1 cellular context compared by ENCODE assay signal in the genomic region with DNA sequence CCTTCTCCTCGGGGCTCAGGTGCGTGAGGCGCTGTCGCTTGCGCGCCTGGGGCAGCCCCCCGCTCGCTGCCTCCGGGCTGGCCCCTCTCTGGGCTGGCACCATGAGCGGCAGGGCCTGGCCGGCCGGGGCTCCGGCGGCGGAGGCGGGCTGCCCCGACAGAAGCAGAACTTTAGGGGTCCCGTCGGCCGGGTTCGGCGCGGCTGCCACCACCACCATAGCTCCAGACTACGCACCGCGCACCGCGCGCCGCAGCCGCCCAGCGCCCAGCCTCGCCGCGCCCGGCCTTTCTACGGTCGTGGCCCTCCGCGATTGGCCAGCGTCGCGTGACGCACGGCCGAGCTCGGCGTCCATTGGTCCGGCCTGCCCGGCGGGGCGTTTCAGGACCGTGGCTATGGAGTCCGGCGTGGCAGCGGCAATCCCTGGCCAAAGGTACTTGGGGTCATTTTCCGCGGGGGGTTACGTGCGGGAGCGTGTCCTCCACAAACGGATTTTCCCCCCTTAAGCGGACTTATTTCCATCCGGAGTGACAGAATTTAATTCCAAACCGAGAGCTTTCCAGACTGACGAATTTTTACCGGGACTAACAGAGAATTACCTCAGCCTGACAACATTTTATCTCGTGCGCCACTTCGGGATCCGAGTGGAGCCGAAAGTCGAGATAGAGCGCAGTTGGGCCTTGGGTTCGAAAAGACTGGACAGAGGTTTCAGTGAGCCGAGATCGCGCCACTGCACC.
TF ChIP-seq lines count a peak whose summit lies in the region.

Gene XBP1, minus strand, starts transcription at position 262 of the 734 bp plus-strand sequence.

TF ChIP-seq in K562, 482 proteins besides CTCF, POLR2A, EP300 and RAD21 (continued from another document and continues in another):
- TF ChIP-seq L3MBTL2 (IDR thresholded peaks at IDR 0.05) (peak; percentile 62), TOE1 (IDR thresholded peaks at IDR 0.05; ENCODE audit: borderline replicate concordance) (no peak), TOE1 (CRISPR knock-in tag; IDR thresholded peaks at IDR 0.05; ENCODE audit: borderline replicate concordance, low read depth) (no peak), SIN3A (IDR thresholded peaks at IDR 0.05; ENCODE audit: borderline replicate concordance in 2 of 2, control insufficient read depth in 1 of 2, low read depth in 2 of 2, low read length in 2 of 2) (no peak), SPI1 (IDR thresholded peaks at IDR 0.05; ENCODE audit: borderline replicate concordance, low read depth, low read length) (no peak), ZNF699 (CRISPR knock-in tag; IDR thresholded peaks at IDR 0.05; ENCODE audit: insufficient replicate concordance) (no peak), KDM1A (IDR thresholded peaks at IDR 0.05) (no peak), HMG20A (CRISPR knock-in tag; conservative IDR thresholded peaks at IDR 0.05) (no peak), KDM5B (IDR thresholded peaks at IDR 0.05; ENCODE audit: insufficient replicate concordance, low read depth, low read length) (peak; percentile 92), SMARCB1 (IDR thresholded peaks at IDR 0.05; ENCODE audit: insufficient read length, low read depth) (no peak), ZNF23 (CRISPR knock-in tag; IDR thresholded peaks at IDR 0.05) (no peak), NR0B1 (IDR thresholded peaks at IDR 0.05; ENCODE audit: partially characterized antibody) (no peak), MBD2 (IDR thresholded peaks at IDR 0.05; ENCODE audit: borderline replicate concordance, low read depth) (peak; percentile 52; the same call in 1 of the 2 replicates), LEF1 (IDR thresholded peaks at IDR 0.05) (no peak), SETDB1 (IDR thresholded peaks at IDR 0.05; ENCODE audit: low read length) (no peak), LARP7 (IDR thresholded peaks at IDR 0.05) (0 out of 2 replicates have a peak, but pooled peaks have one; percentile 21), ZSCAN32 (CRISPR knock-in tag; IDR thresholded peaks at IDR 0.05) (no peak), NEUROD1 (IDR thresholded peaks at IDR 0.05; ENCODE audit: borderline replicate concordance, low read depth, low read length, partially characterized antibody) (no peak), DMBX1 (CRISPR knock-in tag; IDR thresholded peaks at IDR 0.05; ENCODE audit: borderline replicate concordance) (no peak), FOXJ3 (CRISPR knock-in tag; IDR thresholded peaks at IDR 0.05) (no peak), RBFOX2 (IDR thresholded peaks at IDR 0.05; ENCODE audit: low read depth, low read length) (peak; percentile 100), MAZ (CRISPR knock-in tag; conservative IDR thresholded peaks at IDR 0.05 in 1 of 2, IDR thresholded peaks at IDR 0.05 in 1 of 2) (0 out of 4 replicates have a peak, but pooled peaks of 1 of the 2 experiments have one; percentile 34), ARID3B (CRISPR knock-in tag; IDR thresholded peaks at IDR 0.05; ENCODE audit: borderline replicate concordance) (no peak), SMAD4 (CRISPR knock-in tag; conservative IDR thresholded peaks at IDR 0.05) (no peak), NELFE (IDR thresholded peaks at IDR 0.05; ENCODE audit: insufficient read depth, insufficient read length) (no peak), TARDBP (IDR thresholded peaks at IDR 0.05) (no peak), FOXM1 (IDR thresholded peaks at IDR 0.05; ENCODE audit: low read depth) (no peak), FOXM1 (CRISPR knock-in tag; IDR thresholded peaks at IDR 0.05; ENCODE audit: low read depth) (no peak), SREBF2 (CRISPR knock-in tag; IDR thresholded peaks at IDR 0.05) (no peak), ZHX1 (conservative IDR thresholded peaks at IDR 0.05; ENCODE audit: low read length) (no peak), TFAM (CRISPR knock-in tag; conservative IDR thresholded peaks at IDR 0.05) (no peak), FOXK1 (CRISPR knock-in tag; IDR thresholded peaks at IDR 0.05; ENCODE audit: borderline replicate concordance) (no peak), U2AF1 (optimal IDR thresholded peaks at IDR 0.05; ENCODE audit: low read depth, low read length) (no peak), ZBTB17 (CRISPR knock-in tag; IDR thresholded peaks at IDR 0.05) (no peak), NFYB (IDR thresholded peaks at IDR 0.05; ENCODE audit: extremely low read depth, insufficient read length) (peak; percentile 47), ETS2 (tag; IDR thresholded peaks at IDR 0.05; ENCODE audit: borderline replicate concordance, poor library complexity, severe bottlenecking) (no peak), ZNF324 (CRISPR knock-in tag; IDR thresholded peaks at IDR 0.05) (no peak), ZFP36 (IDR thresholded peaks at IDR 0.05; ENCODE audit: low read depth, low read length, partially characterized antibody) (no peak), GATA2 (CRISPR knock-in tag; IDR thresholded peaks at IDR 0.05) (no peak), ID3 (CRISPR knock-in tag; IDR thresholded peaks at IDR 0.05) (no peak), ID3 (tag; IDR thresholded peaks at IDR 0.05) (no peak), RNF2 (IDR thresholded peaks at IDR 0.05) (0 out of 2 replicates have a peak, but pooled peaks have one; percentile 33), ZC3H4 (CRISPR knock-in tag; IDR thresholded peaks at IDR 0.05; ENCODE audit: borderline replicate concordance) (no peak), ETS1 (conservative IDR thresholded peaks at IDR 0.05; ENCODE audit: control insufficient read depth, low read depth, low read length) (no peak), BRD9 (IDR thresholded peaks at IDR 0.05; ENCODE audit: low read depth, partially characterized antibody) (peak; percentile 82), CHD2 (IDR thresholded peaks at IDR 0.05; ENCODE audit: low read depth, low read length) (0 out of 2 replicates have a peak, but pooled peaks have one; percentile 17), POLR3G (IDR thresholded peaks at IDR 0.05; ENCODE audit: extremely low read depth, insufficient read length, insufficient replicate concordance) (no peak), MYNN (IDR thresholded peaks at IDR 0.05) (no peak), MYNN (CRISPR knock-in tag; IDR thresholded peaks at IDR 0.05) (no peak), CC2D1A (IDR thresholded peaks at IDR 0.05) (no peak)
- TF ChIP-seq, protein P1, sequence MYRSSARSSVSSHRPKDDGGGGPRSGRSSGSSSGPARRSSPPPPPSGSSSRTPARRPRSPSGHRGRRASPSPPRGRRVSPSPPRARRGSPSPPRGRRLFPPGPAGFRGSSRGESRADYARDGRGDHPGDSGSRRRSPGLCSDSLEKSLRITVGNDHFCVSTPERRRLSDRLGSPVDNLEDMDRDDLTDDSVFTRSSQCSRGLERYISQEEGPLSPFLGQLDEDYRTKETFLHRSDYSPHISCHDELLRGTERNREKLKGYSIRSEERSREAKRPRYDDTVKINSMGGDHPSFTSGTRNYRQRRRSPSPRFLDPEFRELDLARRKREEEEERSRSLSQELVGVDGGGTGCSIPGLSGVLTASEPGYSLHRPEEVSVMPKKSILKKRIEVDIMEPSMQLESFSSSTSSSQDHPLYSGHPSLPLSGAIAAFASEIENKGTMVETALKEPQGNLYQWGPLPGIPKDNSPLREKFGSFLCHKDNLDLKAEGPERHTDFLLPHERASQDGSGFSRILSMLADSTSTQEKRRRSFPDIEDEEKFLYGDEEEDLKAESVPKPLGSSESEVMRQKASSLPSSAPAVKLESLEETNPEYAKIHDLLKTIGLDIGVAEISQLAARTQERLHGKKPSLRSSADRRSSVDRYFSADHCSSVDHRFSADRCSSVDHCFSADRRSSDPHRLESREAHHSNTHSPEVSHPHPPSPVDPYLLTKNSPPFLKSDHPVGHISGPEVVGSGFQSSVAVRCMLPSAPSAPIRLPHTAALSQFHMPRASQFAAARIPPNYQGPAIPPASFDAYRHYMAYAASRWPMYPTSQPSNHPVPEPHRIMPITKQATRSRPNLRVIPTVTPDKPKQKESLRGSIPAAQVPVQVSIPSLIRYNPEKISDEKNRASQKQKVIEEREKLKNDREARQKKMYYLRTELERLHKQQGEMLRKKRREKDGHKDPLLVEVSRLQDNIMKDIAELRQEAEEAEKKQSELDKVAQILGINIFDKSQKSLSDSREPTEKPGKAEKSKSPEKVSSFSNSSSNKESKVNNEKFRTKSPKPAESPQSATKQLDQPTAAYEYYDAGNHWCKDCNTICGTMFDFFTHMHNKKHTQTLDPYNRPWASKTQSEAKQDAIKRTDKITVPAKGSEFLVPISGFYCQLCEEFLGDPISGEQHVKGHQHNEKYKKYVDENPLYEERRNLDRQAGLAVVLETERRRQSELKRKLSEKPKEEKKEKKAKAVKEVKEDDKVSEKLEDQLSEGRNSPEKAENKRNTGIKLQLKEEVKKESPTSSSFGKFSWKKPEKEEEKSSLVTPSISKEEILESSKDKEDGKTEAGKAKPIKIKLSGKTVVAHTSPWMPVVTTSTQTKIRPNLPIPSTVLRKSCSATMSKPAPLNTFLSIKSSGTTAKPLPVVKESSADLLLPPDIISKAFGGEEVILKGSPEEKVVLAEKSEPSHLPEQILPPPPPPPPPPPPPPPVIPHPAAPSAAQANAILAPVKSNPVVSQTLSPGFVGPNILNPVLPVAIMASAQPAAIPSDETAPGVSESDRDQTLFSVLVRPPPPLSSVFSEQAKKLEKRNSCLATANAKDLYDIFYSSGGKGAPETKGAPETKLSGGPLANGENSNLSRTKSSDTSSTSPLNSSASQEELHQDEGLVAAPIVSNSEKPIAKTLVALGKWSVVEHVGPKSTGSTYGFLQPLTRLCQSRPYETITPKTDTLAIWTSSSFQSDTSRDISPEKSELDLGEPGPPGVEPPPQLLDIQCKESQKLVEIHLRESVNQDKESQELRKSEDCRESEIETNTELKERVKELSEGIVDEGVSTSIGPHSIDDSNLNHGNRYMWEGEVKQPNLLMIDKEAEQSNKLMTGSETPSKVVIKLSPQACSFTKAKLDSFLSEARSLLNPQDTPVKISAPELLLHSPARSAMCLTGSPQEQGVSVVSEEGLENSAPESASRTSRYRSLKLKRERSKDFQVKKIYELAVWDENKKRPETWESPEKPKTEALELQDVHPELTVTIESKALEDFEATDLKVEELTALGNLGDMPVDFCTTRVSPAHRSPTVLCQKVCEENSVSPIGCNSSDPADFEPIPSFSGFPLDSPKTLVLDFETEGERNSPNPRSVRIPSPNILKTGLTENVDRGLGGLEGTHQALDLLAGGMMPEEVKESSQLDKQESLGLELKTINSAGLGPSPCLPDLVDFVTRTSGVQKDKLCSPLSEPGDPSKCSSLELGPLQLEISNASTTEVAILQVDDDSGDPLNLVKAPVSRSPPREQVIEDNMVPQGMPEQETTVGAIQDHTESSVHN (IDR thresholded peaks at IDR 0.05; ENCODE audit: borderline replicate concordance in 1 of 2, low read depth in 1 of 2): no peak
- TF ChIP-seq, protein P2, sequence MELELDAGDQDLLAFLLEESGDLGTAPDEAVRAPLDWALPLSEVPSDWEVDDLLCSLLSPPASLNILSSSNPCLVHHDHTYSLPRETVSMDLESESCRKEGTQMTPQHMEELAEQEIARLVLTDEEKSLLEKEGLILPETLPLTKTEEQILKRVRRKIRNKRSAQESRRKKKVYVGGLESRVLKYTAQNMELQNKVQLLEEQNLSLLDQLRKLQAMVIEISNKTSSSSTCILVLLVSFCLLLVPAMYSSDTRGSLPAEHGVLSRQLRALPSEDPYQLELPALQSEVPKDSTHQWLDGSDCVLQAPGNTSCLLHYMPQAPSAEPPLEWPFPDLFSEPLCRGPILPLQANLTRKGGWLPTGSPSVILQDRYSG (tag; conservative IDR thresholded peaks at IDR 0.05; ENCODE audit: low read depth): no peak
